18 cellular contexts compared by ENCODE assay signal in the genomic region with DNA sequence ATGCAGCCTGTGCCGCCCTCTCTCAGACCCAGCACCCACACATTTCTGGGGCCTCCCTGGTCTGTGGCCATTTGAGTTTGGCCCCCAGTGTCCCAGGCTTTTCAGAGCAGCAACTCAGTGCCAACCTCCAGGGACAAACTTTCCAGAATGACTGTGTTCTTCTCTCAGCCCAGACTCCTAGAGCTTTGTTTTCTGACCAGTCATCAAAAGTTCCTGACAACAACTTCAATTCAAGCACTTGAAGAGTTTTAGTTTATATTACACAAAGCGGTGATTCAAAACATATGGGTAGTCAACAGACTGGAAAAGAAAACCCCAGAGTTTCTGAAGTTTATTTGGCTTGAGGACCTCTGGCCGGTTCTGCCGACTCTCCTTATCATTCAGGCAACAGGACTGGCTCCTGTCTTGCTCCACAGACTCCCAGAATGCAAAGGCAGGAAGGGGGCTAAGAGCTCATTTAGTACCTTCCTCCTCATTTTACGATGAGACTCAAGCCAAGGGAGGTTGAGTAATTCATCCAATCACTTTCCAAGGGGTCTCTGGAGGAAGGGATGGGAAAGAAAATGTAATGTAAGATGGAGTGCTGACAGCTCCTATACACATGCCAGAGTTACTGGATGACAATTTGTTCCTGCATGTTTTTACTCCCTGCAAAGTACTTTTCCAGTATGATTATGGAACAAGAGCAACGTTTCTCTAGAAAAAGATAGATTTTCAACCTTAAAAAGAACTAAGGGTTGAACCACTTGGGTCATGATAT. TPM values are rescaled to one million over a fixed set of nuclear protein-coding genes. Genes with fewer than 3 reads are reported as not detected.
DNase-seq lines count a peak whose midpoint lies in the region; ATAC-seq, FAIRE-seq and TF ChIP-seq lines count a peak whose summit lies in the region.
"Had no signal": no experiment of that assay in that cellular context is flagged by ENCODE, and none has a peak within 500 bp of the region (broad histone marks: within the 10 kb centered on the region; RNA-seq: fewer than 3 reads in every experiment).

No MANE protein-coding gene starts in this region.

- under 1% methylated on average over 6 of the region's 6 CpGs for WGBS in K562 (ENCODE audit: insufficient coverage, low coverage, missing lambda C conversion rate)
- WGBS in heart right ventricle, 2 donors = 35 to 39% methylated on average over 6 of the region's 6 CpGs

- peaks cover 17% of the 10 kb centered on the region for H3K36me3 Mint-ChIP-seq in nephron progenitor cell (ENCODE audit: low read depth)
- H3K36me3 Mint-ChIP-seq in effector memory CD8-positive, alpha-beta T cell (ENCODE audit: insufficient read depth) = no peaks in the 10 kb centered on the region
- H3K36me3 Mint-ChIP-seq: CD4-positive, alpha-beta memory T cell; stimulated activated effector memory CD8-positive, alpha-beta T cell treated with anti-CD3 and anti-CD28 coated beads, Interleukin-12 subunit alpha, Interleukin-12 subunit beta, amount 100 ng/mL, for 72 hours had no signal

- FAIRE-seq in K562 (lab: Jason Lieb, UNC) = no peak

- H3K9me3 ChIP-seq in K562 (replicated peaks; ENCODE audit: control insufficient read depth, insufficient read depth, low read depth, low read length) (no peaks in the 10 kb centered on the region), heart right ventricle (no peaks in the 10 kb centered on the region)
- H3K9me3 ChIP-seq: colonic mucosa, Peyer's patch, uterus had no signal

- H4K20me1 ChIP-seq in K562 (replicated peaks; ENCODE audit: control insufficient read depth, insufficient read depth, low read length) = no peaks in the 10 kb centered on the region

- no peak overlapping the region for H2AFZ ChIP-seq in K562 (ENCODE audit: low read depth, low read length)

- CTCF ChIA-PET in K562 (lab: Yijun Ruan, JAX; ENCODE audit: low intra/inter-chr PET ratio) = no interaction called here

- H3K27me3 Mint-ChIP-seq in nephron progenitor cell (ENCODE audit: low read depth, poor library complexity) = peaks cover 8% of the 10 kb centered on the region
- no peaks in the 10 kb centered on the region for H3K27me3 Mint-ChIP-seq in effector memory CD8-positive, alpha-beta T cell
- H3K27me3 Mint-ChIP-seq: activated B cell treated with CpG ODN at 0.5 μM for 24 hours; activated T-helper 17 cell treated with anti-CD3 and anti-CD28 coated beads, Interleukin-2, amount 50 U/mL, for 72 hours had no signal

- H3K4me3 ChIP-seq in K562 (no peak overlapping the region), heart right ventricle (no peak overlapping the region)
- H3K4me3 ChIP-seq: colonic mucosa, lung, Peyer's patch, uterus had no signal

- TF ChIP-seq CTCF in K562 (IDR thresholded peaks at IDR 0.05 in 2 of 3, conservative IDR thresholded peaks at IDR 0.05 in 1 of 3; ENCODE audit: insufficient read depth in 2 of 3, low read depth in 1 of 3, low read length in 3 of 3) (no peak), heart right ventricle (IDR thresholded peaks at IDR 0.05) (no peak), nephron progenitor cell (IDR thresholded peaks at IDR 0.05) (no peak)

- DNase-seq in Caki2 (ENCODE audit: low read depth) (peak; percentile 8), K562 (ENCODE audit: extremely low read depth in 1 of 4, low spot score in 3 of 4) (no peak), heart right ventricle (no peak), nephron progenitor cell (no peak), GOT3 (lab: John Stamatoyannopoulos, UW) (no peak), T-helper 9 cell (no peak), CD1c-positive myeloid dendritic cell (ENCODE audit: extremely low spot score) (no peak)
- no peak for DNase-seq in effector memory CD8-positive, alpha-beta T cell
- DNase-seq: activated B cell treated with CpG ODN at 0.5 μM for 24 hours; CD4-positive, alpha-beta memory T cell; colonic mucosa; H7; NCI-H748 treated with DMSO at 0.1 percent for 48 hours; Peyer's patch; uterus had no signal

- no TSS peak for BruUV-seq in K562 (replicated peaks; lab: Mats Ljungman, UMichigan)

- intact Hi-C loops in K562 (cut with micrococcal nuclease) (no loop called here), heart right ventricle (cut with DNase I) (no loop called here)

- ATAC-seq in K562 (no peak), heart right ventricle (peak in 7 of 8 donors; percentile 53 to 90 (median 78))
- no peak for ATAC-seq in effector memory CD8-positive, alpha-beta T cell (replicated peaks)

- H3K4me3 Mint-ChIP-seq in nephron progenitor cell = no peak overlapping the region
- no peak overlapping the region for H3K4me3 Mint-ChIP-seq in effector memory CD8-positive, alpha-beta T cell
- H3K4me3 Mint-ChIP-seq: activated B cell treated with CpG ODN at 0.5 μM for 24 hours; activated T-helper 17 cell treated with anti-CD3 and anti-CD28 coated beads, Interleukin-2, amount 50 U/mL, for 72 hours; CD4-positive, alpha-beta memory T cell; stimulated activated effector memory CD8-positive, alpha-beta T cell treated with anti-CD3 and anti-CD28 coated beads, Interleukin-12 subunit alpha, Interleukin-12 subunit beta, amount 100 ng/mL, for 72 hours had no signal

- no peak overlapping the region for H3K9ac ChIP-seq in K562 (ENCODE audit: insufficient read depth in 1 of 2, low read depth in 2 of 2, low read length in 2 of 2)

- no peak overlapping the region for H3K4me2 ChIP-seq in K562 (ENCODE audit: insufficient read depth, low read length)

- H3K27ac ChIP-seq in K562 (ENCODE audit: extremely low read depth, low read depth, low read length) (no peak overlapping the region), heart right ventricle (peak overlapping the region in 5 of 10 donors; percentile 9 to 57 (median 23))
- H3K27ac ChIP-seq: colonic mucosa, Peyer's patch, uterus had no signal

- H3K4me1 ChIP-seq in K562 (replicated peaks in 1 of 2; ENCODE audit: control insufficient read depth in 2 of 2, insufficient read depth in 2 of 2, low read length in 2 of 2) (no peaks in the 10 kb centered on the region), heart right ventricle (peaks cover 0 to 2% (median 0%) of the 10 kb centered on the region in 9 donors)
- H3K4me1 ChIP-seq: colonic mucosa, Peyer's patch, uterus had no signal

- TF ChIP-seq EP300 in K562 (IDR thresholded peaks at IDR 0.05; ENCODE audit: low read length) = no peak

- peaks cover 44% of the 10 kb centered on the region for H3K4me1 Mint-ChIP-seq in nephron progenitor cell
- no peaks in the 10 kb centered on the region for H3K4me1 Mint-ChIP-seq in effector memory CD8-positive, alpha-beta T cell (ENCODE audit: low read depth in 2 of 2)
- H3K4me1 Mint-ChIP-seq: activated B cell treated with CpG ODN at 0.5 μM for 24 hours; activated T-helper 17 cell treated with anti-CD3 and anti-CD28 coated beads, Interleukin-2, amount 50 U/mL, for 72 hours; stimulated activated effector memory CD8-positive, alpha-beta T cell treated with anti-CD3 and anti-CD28 coated beads, Interleukin-12 subunit alpha, Interleukin-12 subunit beta, amount 100 ng/mL, for 72 hours had no signal

- POLR2A ChIA-PET in K562 (lab: Yijun Ruan, JAX) = interaction anchor here (0.7 kb wide), 1 partner anchor 539 kb away, joined by 3 read pairs; no protein-coding TSS in a partner anchor

- H3K9me3 Mint-ChIP-seq in nephron progenitor cell = no peaks in the 10 kb centered on the region
- H3K9me3 Mint-ChIP-seq in effector memory CD8-positive, alpha-beta T cell = no peaks in the 10 kb centered on the region
- H3K9me3 Mint-ChIP-seq: activated B cell treated with CpG ODN at 0.5 μM for 24 hours; activated T-helper 17 cell treated with anti-CD3 and anti-CD28 coated beads, Interleukin-2, amount 50 U/mL, for 72 hours; CD4-positive, alpha-beta memory T cell; stimulated activated effector memory CD8-positive, alpha-beta T cell treated with anti-CD3 and anti-CD28 coated beads, Interleukin-12 subunit alpha, Interleukin-12 subunit beta, amount 100 ng/mL, for 72 hours had no signal

- no peak for TF ChIP-seq RAD21 in K562 (CRISPR knock-in tag; conservative IDR thresholded peaks at IDR 0.05 in 1 of 2, IDR thresholded peaks at IDR 0.05 in 1 of 2)

- H3K9me1 ChIP-seq in K562 (ENCODE audit: control insufficient read depth, insufficient read depth, low read length) = no peaks in the 10 kb centered on the region

- H3K27ac Mint-ChIP-seq in nephron progenitor cell = peak overlapping the region; percentile 74
- H3K27ac Mint-ChIP-seq in effector memory CD8-positive, alpha-beta T cell = no peak overlapping the region
- H3K27ac Mint-ChIP-seq: activated B cell treated with CpG ODN at 0.5 μM for 24 hours; activated T-helper 17 cell treated with anti-CD3 and anti-CD28 coated beads, Interleukin-2, amount 50 U/mL, for 72 hours; CD4-positive, alpha-beta memory T cell; stimulated activated effector memory CD8-positive, alpha-beta T cell treated with anti-CD3 and anti-CD28 coated beads, Interleukin-12 subunit alpha, Interleukin-12 subunit beta, amount 100 ng/mL, for 72 hours had no signal

- in situ Hi-C loops in Caki2 (cut with HindIII; ENCODE audit: low pct_unique_long_range_greater_than_20kb, low sequenced_read_pairs) = no loop called here
- in situ Hi-C loops in K562 (cut with MboI) = no loop called here

- no peaks in the 10 kb centered on the region for H3K79me2 ChIP-seq in K562 (ENCODE audit: control insufficient read depth, insufficient read depth, low read length)

- peaks cover 0 to 14% of the 10 kb centered on the region in 2 experiments; a peak in 2 of 5 replicates for H3K27me3 ChIP-seq in K562 (ENCODE audit: control insufficient read depth in 2 of 2, insufficient read depth in 2 of 2, low read length in 2 of 2)
- peaks cover 0 to 10% (median 0%) of the 10 kb centered on the region in 7 donors for H3K27me3 ChIP-seq in heart right ventricle
- H3K27me3 ChIP-seq: colonic mucosa, Peyer's patch, uterus had no signal

- TF ChIP-seq POLR2A in K562 (conservative IDR thresholded peaks at IDR 0.05) = no peak

- no peaks in the 10 kb centered on the region for H3K36me3 ChIP-seq in K562 (ENCODE audit: control insufficient read depth, insufficient read depth, low read length)
- H3K36me3 ChIP-seq in heart right ventricle = no peaks in the 10 kb centered on the region
- H3K36me3 ChIP-seq: colonic mucosa, Peyer's patch, uterus had no signal

RNA-seq across cellular contexts. Expression of gene TIAM1, which starts 27.0 kb away (rescaled TPM):
- total RNA-seq in Caki2 (2014; rRNA removed; shearing (Covaris generic); ENCODE audit: low replicate concordance) = 0.67 and 4.2 TPM in 2 replicates
- total RNA-seq in K562 (2011; cell fraction: chromatin; rRNA removed; ENCODE audit: low replicate concordance) = not detected in 2 replicates
- not detected in 2 replicates for total RNA-seq in K562 (2011; cell fraction: nucleolus; rRNA removed)
- not detected in 2 replicates for total RNA-seq in K562 (2011; cell fraction: nucleoplasm; rRNA removed)
- total RNA-seq in K562 (2014; rRNA removed) (not detected in 2 replicates), K562 (2014; rRNA removed; fragmentation: Illumina TruSeq; extraction: Trizol) (not detected in 2 replicates), K562 (2015; rRNA removed; fragmentation: Illumina TruSeq; extraction: Trizol) (not detected in 2 replicates), K562 (2021) (0.09 and 0.11 TPM in 2 replicates), heart right ventricle (1 to 10 TPM; 1.5 to 4.5 (median 2.1) TPM)
- polyA plus RNA-seq in K562 (2011; rRNA removed) (0.04 TPM in 1 of 2 replicates, not detected in the other), K562 (2014; fragmentation: Illumina TruSeq; extraction: Trizol) (not detected in 2 replicates), K562 (2014; fragmentation: Nextera tagmentation; extraction: Ambion mirVana) (not detected), K562 (2014; rRNA removed) (not detected in 2 replicates), heart right ventricle (1 to 10 TPM in 1 of 2 donors, under 1 TPM in 1; 0.97 to 1.6 TPM)
- 0.01 TPM in 1 of 2 replicates, not detected in the other for polyA plus RNA-seq in K562 (2011; cell fraction: cytosol; rRNA removed)
- polyA plus RNA-seq in K562 (2011; cell fraction: nucleus; rRNA removed) = 0.11 TPM in 1 of 2 replicates, not detected in the other
- 0.01 and 0.08 TPM in 2 replicates for polyA plus RNA-seq in K562 (2012)
- polyA minus RNA-seq in K562 (2011; rRNA and poly(A)+ RNA removed) = 0.12 TPM in 1 of 2 replicates, not detected in the other
- polyA minus RNA-seq in K562 (2011; cell fraction: cytosol; rRNA and poly(A)+ RNA removed) = not detected in 2 replicates
- polyA minus RNA-seq in K562 (2011; cell fraction: nucleus; rRNA and poly(A)+ RNA removed) = not detected in 2 replicates

Comparison
In these comparisons a context has a peak if more than half of its experiments do, and no peak if none do; other contexts are left out.
1. ATAC-seq: peak in heart right ventricle (7 of 8); none in K562 (single experiment) and effector memory CD8-positive, alpha-beta T cell (single experiment).